ENCODE assay signal across 19 cellular contexts in genomic region chr1:87344231-87344630, GRCh38.
"Had no signal": no experiment of that assay in that cellular context is flagged by ENCODE, and none has a peak within 500 bp of the region (broad histone marks: within the 10 kb centered on the region; RNA-seq: fewer than 3 reads in every experiment).

No MANE protein-coding gene starts in this region.

- H3K27ac ChIP-seq: KMS-11 had no signal

- H3K27ac Mint-ChIP-seq: IgD-negative memory B cell had no signal

- ATAC-seq: K562 had no signal

- DNase-seq: Kasumi-1, MM.1S, NCI-H1092 treated with DMSO at 0.1 percent for 48 hours, NCI-H1436, NCI-H187, NCI-H2029, NCI-H2081 treated with DMSO at 0.1 percent for 48 hours, NCI-H2171, NCI-H226, NCI-H446, NCI-H510A, NCI-H524 treated with DMSO at 0.1 percent for 48 hours, NCI-H774, RPMI8226, SHP77, SK-N-SH had no signal

- H3K9me3 ChIP-seq: SK-N-SH had no signal

- H3K4me3 Mint-ChIP-seq: IgD-negative memory B cell had no signal

- H3K4me3 ChIP-seq: K562 had no signal

- H3K9me3 Mint-ChIP-seq: IgD-negative memory B cell had no signal

- H3K9ac ChIP-seq: KMS-11, SK-N-SH had no signal

- H3K27me3 Mint-ChIP-seq: IgD-negative memory B cell had no signal
